ENCODE assay signal across 8 cellular contexts in genomic region chr17:68462381-68463210, GRCh38. TPM values are rescaled to one million over a fixed set of nuclear protein-coding genes. Genes with fewer than 3 reads are reported as not detected.
A peak's percentile ranks its signal among the peaks of the same experiment; 100 is the strongest.
DNase-seq lines count a peak whose midpoint lies in the region; ATAC-seq and TF ChIP-seq lines count a peak whose summit lies in the region.

No MANE protein-coding gene starts in this region.

- no peaks in the 10 kb centered on the region for H3K36me3 Mint-ChIP-seq in naive thymus-derived CD4-positive, alpha-beta T cell

- ATAC-seq in GM19463 (IDR thresholded peaks at IDR 0.05; ENCODE audit: unreplicated experiment), result peak; percentile 36
- ATAC-seq in naive thymus-derived CD4-positive, alpha-beta T cell, result peak; percentile 92

- H3K9me3 Mint-ChIP-seq in naive thymus-derived CD4-positive, alpha-beta T cell, result peaks cover 0 to 1% (median 0%) of the 10 kb centered on the region in 11 donors

- peak; percentile 75 for TF ChIP-seq CTCF in epithelial cell of proximal tubule (conservative IDR thresholded peaks at IDR 0.05; ENCODE audit: low read depth, low read length)

- H3K9me3 ChIP-seq in naive thymus-derived CD4-positive, alpha-beta T cell (ENCODE audit: control insufficient read depth in 2 of 3, low read length in 3 of 3), result no peaks in the 10 kb centered on the region

- peaks cover 30 to 46% of the 10 kb centered on the region in 2 donors for H3K4me1 ChIP-seq in naive thymus-derived CD4-positive, alpha-beta T cell (ENCODE audit: control insufficient read depth in 2 of 2, insufficient read depth in 2 of 2, low read length in 2 of 2)

- intact Hi-C loops in naive thymus-derived CD4-positive, alpha-beta T cell (cut with micrococcal nuclease), result loop anchor here (1.0 to 10.0 kb wide), 15 partner anchors 26 to 1088 kb away; partner anchors contain the start of genes KPNA2 (in 1 of the 2), NOL11 (in 1 of the 2) and PITPNC1 (in 1 of the 2)

- POLR2A ChIA-PET in naive thymus-derived CD4-positive, alpha-beta T cell (lab: Charles Lee), result interaction anchor here (0.8 to 10.9 kb wide), 3 partner anchors 23 to 258 kb away, joined by 3 to 133 read pairs (median 3); partner anchors contain the start of genes ARSG and SLC16A6

- H3K4me3 Mint-ChIP-seq in naive thymus-derived CD4-positive, alpha-beta T cell, result peak overlapping the region in 4 of 10 donors; percentile 4 to 65 (median 41)

- H3K27me3 Mint-ChIP-seq in naive thymus-derived CD4-positive, alpha-beta T cell, result peaks cover 0 to 4% (median 0%) of the 10 kb centered on the region in 5 donors

- DNase-seq in COLO668 (lab: John Stamatoyannopoulos, UW; ENCODE audit: unreplicated experiment), result peak; percentile 54
- DNase-seq in HuH-7.5 (ENCODE audit: low spot score), result peak; percentile 71
- DNase-seq in NOMO-1 treated with dmso at 0.1 percent for 144 hours (lab: John Stamatoyannopoulos, UW; ENCODE audit: unreplicated experiment), result peak; percentile 42
- peak; percentile 35 for DNase-seq in activated CD8-positive, alpha-beta memory T cell treated with anti-CD3 and anti-CD28 coated beads, Interleukin-2, amount 50 U/mL, for 24 hours (ENCODE audit: extremely low read depth)
- DNase-seq in epithelial cell of proximal tubule (ENCODE audit: low read depth), result no peak
- peak; percentile 19 to 80 (median 74) for DNase-seq in naive thymus-derived CD4-positive, alpha-beta T cell
- DNase-seq in stromal cell of bone marrow (ENCODE audit: low read depth), result peak; percentile 67

- H3K27me3 ChIP-seq in naive thymus-derived CD4-positive, alpha-beta T cell (ENCODE audit: control insufficient read depth in 2 of 2, insufficient read depth in 2 of 2, low read length in 2 of 2), result no peaks in the 10 kb centered on the region

- peaks cover 26 to 61% (median 49%) of the 10 kb centered on the region in 7 donors for H3K4me1 Mint-ChIP-seq in naive thymus-derived CD4-positive, alpha-beta T cell

- CTCF ChIA-PET in naive thymus-derived CD4-positive, alpha-beta T cell (lab: Charles Lee), result interaction anchor here (0.6 to 1.6 kb wide), 11 partner anchors 20 to 405 kb away, joined by 3 to 9 read pairs (median 4); no protein-coding TSS in a partner anchor

- no peaks in the 10 kb centered on the region for H3K36me3 ChIP-seq in naive thymus-derived CD4-positive, alpha-beta T cell (ENCODE audit: control insufficient read depth in 2 of 3, insufficient read depth in 3 of 3, low read length in 3 of 3)

- H3K27ac Mint-ChIP-seq in naive thymus-derived CD4-positive, alpha-beta T cell, result peak overlapping the region in 5 of 9 donors; percentile 5 to 93 (median 69)

- no peak overlapping the region for H3K4me3 ChIP-seq in epithelial cell of proximal tubule (ENCODE audit: low read depth, low read length)
- H3K4me3 ChIP-seq in naive thymus-derived CD4-positive, alpha-beta T cell (ENCODE audit: low read length), result no peak overlapping the region

- no peak overlapping the region for H3K27ac ChIP-seq in naive thymus-derived CD4-positive, alpha-beta T cell (ENCODE audit: low read depth, low read length)

RNA-seq across cellular contexts. Expression of gene WIPI1, which starts 5.3 kb away (rescaled TPM):
- total RNA-seq in epithelial cell of proximal tubule, result 20.2 and 23.4 TPM in 2 replicates
- 10 to 100 TPM in 2 of 5 experiments, 1 to 10 TPM in 3; 3.6 to 16.5 (median 4.9) TPM for total RNA-seq in naive thymus-derived CD4-positive, alpha-beta T cell
- 1 to 10 TPM; 1.7 to 2.0 TPM for polyA plus RNA-seq in naive thymus-derived CD4-positive, alpha-beta T cell

RNA-seq across cellular contexts. Expression of gene PRKAR1A, which starts 49.6 kb away (rescaled TPM):
- 131 and 157 TPM in 2 replicates for total RNA-seq in epithelial cell of proximal tubule
- total RNA-seq in naive thymus-derived CD4-positive, alpha-beta T cell, result 100 to 1,000 TPM; 115 to 224 (median 156) TPM
- polyA plus RNA-seq in naive thymus-derived CD4-positive, alpha-beta T cell, result 100 to 1,000 TPM; 156 to 181 TPM
